18 cellular contexts compared by ENCODE assay signal in the genomic region with DNA sequence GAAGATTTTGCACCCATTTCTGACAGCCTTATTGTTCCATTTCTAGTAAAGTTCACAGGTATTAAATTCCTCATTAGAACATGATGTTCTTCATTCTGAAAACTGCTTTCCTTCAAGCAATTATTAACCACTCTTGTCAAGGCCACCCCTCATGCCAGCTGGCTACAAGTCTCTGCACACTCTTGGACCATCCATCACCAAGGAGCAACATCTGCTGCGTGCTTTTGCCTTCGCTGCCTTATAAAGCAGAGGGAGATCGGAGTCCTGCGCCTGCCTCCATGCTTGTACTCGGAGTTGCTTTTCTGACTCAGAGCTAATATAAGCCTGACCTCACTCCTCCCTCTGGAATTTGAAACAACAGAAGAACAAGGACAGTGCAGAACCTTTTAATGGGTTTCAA.
A peak's percentile ranks its signal among the peaks of the same experiment; 100 is the strongest.
DNase-seq lines count a peak whose midpoint lies in the region; ATAC-seq and TF ChIP-seq lines count a peak whose summit lies in the region.
"Had no signal": no experiment of that assay in that cellular context is flagged by ENCODE, and none has a peak within 500 bp of the region (broad histone marks: within the 10 kb centered on the region; RNA-seq: fewer than 3 reads in every experiment).

No MANE protein-coding gene starts in this region.

- no peaks in the 10 kb centered on the region for H3K4me1 Mint-ChIP-seq in activated CD4-positive, alpha-beta T cell treated with anti-CD3 and anti-CD28 coated beads for 36 hours
- H3K4me1 Mint-ChIP-seq: CD14-positive monocyte had no signal

- no peak overlapping the region for H3K27ac Mint-ChIP-seq in activated CD4-positive, alpha-beta T cell treated with anti-CD3 and anti-CD28 coated beads for 36 hours
- H3K27ac Mint-ChIP-seq: CD14-positive monocyte had no signal

- H3K27me3 ChIP-seq in left ventricle myocardium inferior (ENCODE audit: low read depth): no peaks in the 10 kb centered on the region
- H3K27me3 ChIP-seq in testis: no peaks in the 10 kb centered on the region

- no peak overlapping the region for H3K4me3 Mint-ChIP-seq in activated CD4-positive, alpha-beta T cell treated with anti-CD3 and anti-CD28 coated beads for 36 hours
- H3K4me3 Mint-ChIP-seq: CD14-positive monocyte had no signal

- H3K4me1 ChIP-seq in left ventricle myocardium inferior (peaks cover 17% of the 10 kb centered on the region), testis (peaks cover 10% of the 10 kb centered on the region)

- TF ChIP-seq CTCF in left ventricle myocardium inferior (IDR thresholded peaks at IDR 0.05; ENCODE audit: borderline replicate concordance) (no peak), testis (IDR thresholded peaks at IDR 0.05) (no peak)

- TF ChIP-seq POLR2A in testis (IDR thresholded peaks at IDR 0.05): no peak

- CTCF ChIA-PET in activated CD4-positive, alpha-beta T cell treated with anti-CD3 and anti-CD28 coated beads for 36 hours (lab: Charles Lee): no interaction called here

- intact Hi-C loops in left ventricle myocardium inferior (cut with micrococcal nuclease) (no loop called here), testis (cut with DNase I; ENCODE audit: low total_unique reads) (no loop called here)
- intact Hi-C loops in activated CD4-positive, alpha-beta T cell treated with anti-CD3 and anti-CD28 coated beads for 36 hours (cut with DNase I, micrococcal nuclease): no loop called here

- ATAC-seq in GM18867 (IDR thresholded peaks at IDR 0.05; ENCODE audit: unreplicated experiment): no peak
- no peak for ATAC-seq in activated CD4-positive, alpha-beta T cell treated with anti-CD3 and anti-CD28 coated beads for 36 hours

- no peaks in the 10 kb centered on the region for H3K9me3 ChIP-seq in left ventricle myocardium inferior (replicated peaks)
- no peaks in the 10 kb centered on the region for H3K9me3 ChIP-seq in testis

- DNase-seq in NCI-H524 treated with DMSO at 0.1 percent for 48 hours (lab: John Stamatoyannopoulos, UW): peak; percentile 55
- DNase-seq in left ventricle myocardium inferior: no peak
- peak; percentile 25 for DNase-seq in pons (ENCODE audit: low spot score)
- DNase-seq in testis: peak; percentile 68
- DNase-seq in HCEC 1CT: no peak
- no peak for DNase-seq in activated CD4-positive, alpha-beta T cell treated with anti-CD3 and anti-CD28 coated beads for 36 hours
- DNase-seq: ACHN, AML-193, KG1, NCI-H1048, NCI-H1436 treated with DMSO at 0.1 percent for 48 hours, NCI-H2029 treated with DMSO at 0.1 percent for 48 hours, NCI-H2171 treated with DMSO at 0.1 percent for 48 hours, NCI-H446 treated with DMSO at 0.1 percent for 48 hours, NCI-H774, PC-9 had no signal

- POLR2A ChIA-PET in activated CD4-positive, alpha-beta T cell treated with anti-CD3 and anti-CD28 coated beads for 36 hours (lab: Charles Lee): no interaction called here

- H3K36me3 ChIP-seq in left ventricle myocardium inferior: no peaks in the 10 kb centered on the region
- H3K36me3 ChIP-seq in testis (ENCODE audit: low read depth, missing control alignments): no peaks in the 10 kb centered on the region

- H3K36me3 Mint-ChIP-seq in activated CD4-positive, alpha-beta T cell treated with anti-CD3 and anti-CD28 coated beads for 36 hours (ENCODE audit: low read depth): no peaks in the 10 kb centered on the region
- H3K36me3 Mint-ChIP-seq: CD14-positive monocyte had no signal

- H3K27ac ChIP-seq in left ventricle myocardium inferior (replicated peaks) (peak overlapping the region; percentile 76), testis (no peak overlapping the region)
- H3K27ac ChIP-seq: PC-9 had no signal

- WGBS in testis, 2 donors: 38 to 44% methylated on average over 5 of the region's 5 CpGs

- H3K4me3 ChIP-seq in left ventricle myocardium inferior (no peak overlapping the region), testis (no peak overlapping the region)
- H3K4me3 ChIP-seq: PC-9 had no signal

- peaks cover 3% of the 10 kb centered on the region for H3K9me3 Mint-ChIP-seq in activated CD4-positive, alpha-beta T cell treated with anti-CD3 and anti-CD28 coated beads for 36 hours (ENCODE audit: low read depth)

- no peaks in the 10 kb centered on the region for H3K27me3 Mint-ChIP-seq in activated CD4-positive, alpha-beta T cell treated with anti-CD3 and anti-CD28 coated beads for 36 hours

Comparison
In these comparisons a context has a peak if more than half of its experiments do, and no peak if none do; other contexts are left out.
1. DNase-seq: peak in NCI-H524 treated with DMSO at 0.1 percent for 48 hours (single experiment), pons (single experiment) and testis (single experiment); none in left ventricle myocardium inferior (single experiment), HCEC 1CT (single experiment) and activated CD4-positive, alpha-beta T cell treated with anti-CD3 and anti-CD28 coated beads for 36 hours (single experiment).